In genomic region chr1:1759456-1760344, GRCh38 we compare ENCODE assay signal across 17 cellular contexts. TPM values are rescaled to one million over a fixed set of nuclear protein-coding genes. Genes with fewer than 3 reads are reported as not detected.
A peak's percentile ranks its signal among the peaks of the same experiment; 100 is the strongest.
DNase-seq lines count a peak whose midpoint lies in the region; ATAC-seq and TF ChIP-seq lines count a peak whose summit lies in the region.
"Had no signal": no experiment of that assay in that cellular context is flagged by ENCODE, and none has a peak within 500 bp of the region (broad histone marks: within the 10 kb centered on the region; RNA-seq: fewer than 3 reads in every experiment).

No MANE protein-coding gene starts in this region.

- ATAC-seq in heart right ventricle: no peak
- no peak for ATAC-seq in left cardiac atrium
- no peak for ATAC-seq in upper lobe of right lung
- no peak for ATAC-seq in GM21381 (IDR thresholded peaks at IDR 0.05; ENCODE audit: unreplicated experiment)
- no peak for ATAC-seq in GM21576 (IDR thresholded peaks at IDR 0.05; ENCODE audit: unreplicated experiment)

- H3K4ac ChIP-seq in mesenchymal stem cell (ENCODE audit: low read depth in 1 of 2, low read length in 2 of 2): no peak overlapping the region

- H3K36me3 ChIP-seq in heart right ventricle: peaks cover 3 to 98% (median 58%) of the 10 kb centered on the region in 9 donors
- peaks cover 0 to 81% of the 10 kb centered on the region in 2 donors for H3K36me3 ChIP-seq in adrenal gland (replicated peaks in 1 of 2)
- H3K36me3 ChIP-seq in mesenchymal stem cell (ENCODE audit: control insufficient read depth in 1 of 2, insufficient read depth in 2 of 2, low read depth in 1 of 2, low read length in 2 of 2): peaks cover 75 to 95% of the 10 kb centered on the region in 2 experiments
- H3K36me3 ChIP-seq in upper lobe of right lung: peaks cover 79% of the 10 kb centered on the region
- H3K36me3 ChIP-seq: neural progenitor cell had no signal

- H3K4me2 ChIP-seq in mesenchymal stem cell (ENCODE audit: low read length, poor library complexity, severe bottlenecking): no peak overlapping the region
- H3K4me2 ChIP-seq: neural progenitor cell had no signal

- peaks cover 1% of the 10 kb centered on the region for H3K9me3 Mint-ChIP-seq in glutamatergic neuron (ENCODE audit: unreplicated experiment)
- H3K9me3 Mint-ChIP-seq: neural progenitor cell; T-helper 1 cell treated with Interleukin-12 subunit alpha and Interleukin-12 subunit beta and Interleukin-4 antibody, amounts not matched to agents 30 μg/mL and 1 μg/mL, for 36 hours; type B pancreatic cell had no signal

- peaks cover 5% of the 10 kb centered on the region for H3K27me3 Mint-ChIP-seq in glutamatergic neuron (ENCODE audit: unreplicated experiment)
- H3K27me3 Mint-ChIP-seq: type B pancreatic cell had no signal

- H4K91ac ChIP-seq in mesenchymal stem cell (ENCODE audit: low read length): peak overlapping the region; percentile 28

- H3K27ac Mint-ChIP-seq in glutamatergic neuron (ENCODE audit: unreplicated experiment): no peak overlapping the region
- H3K27ac Mint-ChIP-seq: neural progenitor cell; T-helper 1 cell treated with Interleukin-12 subunit alpha and Interleukin-12 subunit beta and Interleukin-4 antibody, amounts not matched to agents 30 μg/mL and 1 μg/mL, for 36 hours had no signal

- H3K79me1 ChIP-seq in mesenchymal stem cell (replicated peaks; ENCODE audit: low read length, poor library complexity, severe bottlenecking): peaks cover 54% of the 10 kb centered on the region

- no peak for TF ChIP-seq CTCF in heart right ventricle (IDR thresholded peaks at IDR 0.05)
- no peak for TF ChIP-seq CTCF in adrenal gland (IDR thresholded peaks at IDR 0.05)
- TF ChIP-seq CTCF in upper lobe of right lung (IDR thresholded peaks at IDR 0.05): no peak
- TF ChIP-seq CTCF in glutamatergic neuron (IDR thresholded peaks at IDR 0.05; ENCODE audit: partially characterized antibody, unreplicated experiment): no peak

- H2AFZ ChIP-seq in mesenchymal stem cell (ENCODE audit: low read depth, low read length): no peak overlapping the region
- H2AFZ ChIP-seq: neural progenitor cell had no signal

- H3K23ac ChIP-seq in mesenchymal stem cell (ENCODE audit: low read length in 2 of 2): no peak overlapping the region

- H3K4me1 Mint-ChIP-seq in glutamatergic neuron (ENCODE audit: low read depth, unreplicated experiment): peaks cover 6% of the 10 kb centered on the region

- no peaks in the 10 kb centered on the region for H3K27me3 ChIP-seq in heart right ventricle
- H3K27me3 ChIP-seq in adrenal gland: no peaks in the 10 kb centered on the region
- no peaks in the 10 kb centered on the region for H3K27me3 ChIP-seq in mesenchymal stem cell (ENCODE audit: control insufficient read depth in 1 of 2, insufficient read depth in 1 of 2, low read length in 2 of 2)
- no peaks in the 10 kb centered on the region for H3K27me3 ChIP-seq in upper lobe of right lung
- H3K27me3 ChIP-seq: ascending aorta, foreskin keratinocyte, MG63, neural progenitor cell had no signal

- H2BK12ac ChIP-seq in mesenchymal stem cell (ENCODE audit: low read length in 2 of 2): no peak overlapping the region

- H3K9ac ChIP-seq in mesenchymal stem cell (ENCODE audit: low read length): no peak overlapping the region
- H3K9ac ChIP-seq: neural progenitor cell had no signal

- H3K4me1 ChIP-seq in heart right ventricle (peaks cover 0 to 35% (median 17%) of the 10 kb centered on the region in 9 donors), adrenal gland (replicated peaks in 1 of 2) (peaks cover 28% of the 10 kb centered on the region in 2 donors), mesenchymal stem cell (ENCODE audit: control insufficient read depth, insufficient read depth, low read depth, low read length) (peaks cover 14% of the 10 kb centered on the region), upper lobe of right lung (peaks cover 30% of the 10 kb centered on the region)
- H3K4me1 ChIP-seq: ascending aorta, foreskin keratinocyte, neural progenitor cell had no signal

- no peak overlapping the region for H2BK120ac ChIP-seq in mesenchymal stem cell (ENCODE audit: low read depth, low read length)

- H3K4me3 Mint-ChIP-seq in glutamatergic neuron (ENCODE audit: unreplicated experiment): no peak overlapping the region
- H3K4me3 Mint-ChIP-seq: neural progenitor cell; T-helper 1 cell treated with Interleukin-12 subunit alpha and Interleukin-12 subunit beta and Interleukin-4 antibody, amounts not matched to agents 30 μg/mL and 1 μg/mL, for 36 hours; type B pancreatic cell had no signal

- intact Hi-C loops in heart right ventricle (cut with DNase I) (loop anchor here in 1 of 10 donors (5.0 kb wide), 1 partner anchor 148 kb away; no protein-coding TSS in a partner anchor), left cardiac atrium (cut with DNase I) (no loop called here), adrenal gland (cut with DNase I) (loop anchor here in 1 of 2 donors (5.0 kb wide), 1 partner anchor 148 kb away; no protein-coding TSS in a partner anchor), upper lobe of right lung (cut with DNase I) (loop anchor here (10.0 kb wide), 1 partner anchor 135 kb away; the partner anchor contains the start of gene GNB1)

- H3K4me3 ChIP-seq in heart right ventricle (no peak overlapping the region), adrenal gland (no peak overlapping the region), mesenchymal stem cell (ENCODE audit: insufficient read depth in 1 of 2, low read depth in 1 of 2, low read length in 2 of 2) (no peak overlapping the region), upper lobe of right lung (no peak overlapping the region)
- H3K4me3 ChIP-seq: ascending aorta, MG63, neural progenitor cell had no signal

- no peak overlapping the region for H2BK5ac ChIP-seq in mesenchymal stem cell (ENCODE audit: low read depth, low read length, poor library complexity, severe bottlenecking)

- 91 to 92% methylated on average over 37 of the region's 37 CpGs for WGBS in heart right ventricle, 2 donors
- WGBS in adrenal gland, 4 donors: 85 to 91% (median 88%) methylated on average over 23 to 37 of the region's 37 CpGs
- WGBS in mesenchymal stem cell: 92% methylated on average over 36 of the region's 37 CpGs

- H4K8ac ChIP-seq in mesenchymal stem cell (ENCODE audit: low read length): peak overlapping the region; percentile 24

- H3K27ac ChIP-seq in heart right ventricle (peak overlapping the region in 6 of 10 donors; percentile 21 to 68 (median 58)), adrenal gland (peak overlapping the region; percentile 71 to 89 (median 78)), mesenchymal stem cell (ENCODE audit: low read length, poor library complexity, severe bottlenecking) (no peak overlapping the region), upper lobe of right lung (peak overlapping the region; percentile 76)
- H3K27ac ChIP-seq: ascending aorta, foreskin keratinocyte, neural progenitor cell had no signal

- DNase-seq in heart right ventricle (no peak), left cardiac atrium (no peak), adrenal gland (peak in 3 of 7 donors; percentile 28 to 39 (median 28)), mesenchymal stem cell (no peak), upper lobe of right lung (peak; percentile 66), glutamatergic neuron (no peak)
- DNase-seq: activated CD4-positive, alpha-beta T cell treated with anti-CD3 and anti-CD28 coated beads for 48 hours; effector CD4-positive, alpha-beta T cell; MG63; NCI-H345 had no signal

- H3K18ac ChIP-seq in mesenchymal stem cell (ENCODE audit: low read depth in 1 of 2, low read length in 2 of 2): no peak overlapping the region

- H2BK15ac ChIP-seq in mesenchymal stem cell (ENCODE audit: low read depth, poor library complexity, severe bottlenecking): no peak overlapping the region

- no peak overlapping the region for H3K14ac ChIP-seq in mesenchymal stem cell (ENCODE audit: low read length in 2 of 2)

- TF ChIP-seq POLR2A in adrenal gland (IDR thresholded peaks at IDR 0.05): no peak

- H3K36me3 Mint-ChIP-seq in glutamatergic neuron (ENCODE audit: unreplicated experiment): no peaks in the 10 kb centered on the region

- H2AK5ac ChIP-seq in mesenchymal stem cell (ENCODE audit: low read length, severe bottlenecking): no peak overlapping the region

- H3K9me3 ChIP-seq in heart right ventricle (no peaks in the 10 kb centered on the region), adrenal gland (replicated peaks in 1 of 3) (no peaks in the 10 kb centered on the region), mesenchymal stem cell (ENCODE audit: control insufficient read depth, low read length) (no peaks in the 10 kb centered on the region), upper lobe of right lung (no peaks in the 10 kb centered on the region)
- H3K9me3 ChIP-seq: ascending aorta, MG63 had no signal

RNA-seq across cellular contexts. Expression of gene NADK, which starts 18.6 kb away (rescaled TPM):
- total RNA-seq in heart right ventricle (10 to 100 TPM; 15.2 to 40.2 (median 21.9) TPM), left cardiac atrium (10 to 100 TPM; 39.4 to 53.9 TPM), adrenal gland (100 to 1,000 TPM; 131 to 195 (median 173) TPM), upper lobe of right lung (99.2 TPM), glutamatergic neuron (ENCODE audit: unreplicated experiment) (66.0 TPM)
- polyA plus RNA-seq in heart right ventricle (10 to 100 TPM; 26.2 to 37.5 TPM), adrenal gland (100 to 1,000 TPM in 2 of 3 donors, 10 to 100 TPM in 1; 73.0 to 150 (median 102) TPM)
- 42.8 TPM for polyA plus RNA-seq in mesenchymal stem cell (2013, experiment 1 of 2)
- 40.7 TPM for polyA plus RNA-seq in mesenchymal stem cell (2013, experiment 2 of 2)

RNA-seq across cellular contexts. Expression of gene CDK11A, which starts 35.5 kb away (rescaled TPM):
- 10 to 100 TPM; 11.6 to 26.3 (median 15.3) TPM for total RNA-seq in heart right ventricle
- 10 to 100 TPM; 13.0 to 88.3 TPM for polyA plus RNA-seq in heart right ventricle
- total RNA-seq in left cardiac atrium: 10 to 100 TPM; 19.1 to 21.1 TPM
- 10 to 100 TPM in 6 of 8 donors, 1 to 10 TPM in 2; 2.1 to 44.2 (median 25.7) TPM for total RNA-seq in adrenal gland
- polyA plus RNA-seq in adrenal gland: 100 to 1,000 TPM in 1 of 3 donors, 10 to 100 TPM in 2; 15.8 to 302 (median 95.8) TPM
- 20.9 TPM for polyA plus RNA-seq in mesenchymal stem cell (2013, experiment 1 of 2)
- 19.3 TPM for polyA plus RNA-seq in mesenchymal stem cell (2013, experiment 2 of 2)
- 51.7 TPM for total RNA-seq in upper lobe of right lung
- 62.8 TPM for total RNA-seq in glutamatergic neuron (ENCODE audit: unreplicated experiment)
